In the genomic region with DNA sequence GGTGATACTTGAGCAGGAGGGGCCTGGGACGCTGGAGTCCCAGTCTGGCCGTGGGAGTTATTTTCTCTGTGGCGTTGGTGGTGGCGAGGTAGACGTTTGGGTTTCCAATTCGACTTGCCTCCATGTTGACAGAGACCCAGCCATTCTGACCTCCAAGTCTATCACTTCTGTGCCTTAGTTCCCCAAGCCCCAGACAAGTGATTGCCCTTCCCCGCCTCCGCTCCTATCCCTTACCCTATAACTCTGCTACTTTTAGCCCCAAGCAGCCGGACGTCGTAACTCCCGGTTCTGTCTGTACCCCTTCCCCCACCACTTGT, we compare ENCODE assay signal across 8 cellular contexts. TPM values are rescaled to one million over a fixed set of nuclear protein-coding genes. Genes with fewer than 3 reads are reported as not detected.
DNase-seq lines count a peak whose midpoint lies in the region; ATAC-seq and TF ChIP-seq lines count a peak whose summit lies in the region.

No MANE protein-coding gene starts in this region.

- intact Hi-C loops in natural killer cell (cut with micrococcal nuclease) = loop anchor here (5.0 kb wide), 1 partner anchor 84 kb away; no protein-coding TSS in a partner anchor

- peak overlapping the region; percentile 99 for H3K4me3 ChIP-seq in choroid plexus epithelial cell (ENCODE audit: low read depth, low read length)

- peak in 1 of 3 donors; percentile 3 for ATAC-seq in natural killer cell
- no peak for ATAC-seq in GM18502 (IDR thresholded peaks at IDR 0.05; ENCODE audit: poor library complexity, unreplicated experiment)

- H3K4me3 Mint-ChIP-seq in IgD-negative memory B cell (peak overlapping the region; percentile 81 to 97 (median 94)), natural killer cell (peak overlapping the region; percentile 93)

- H3K27ac Mint-ChIP-seq in IgD-negative memory B cell (peak overlapping the region; percentile 66 to 92 (median 78)), natural killer cell (peak overlapping the region; percentile 92 to 94)

- TF ChIP-seq CTCF in choroid plexus epithelial cell (conservative IDR thresholded peaks at IDR 0.05; ENCODE audit: low read depth, low read length) (no peak), natural killer cell (IDR thresholded peaks at IDR 0.05) (no peak)

- H3K4me1 Mint-ChIP-seq in IgD-negative memory B cell (peaks cover 17 to 20% (median 19%) of the 10 kb centered on the region in 3 donors), natural killer cell (peaks cover 20 to 22% of the 10 kb centered on the region in 2 donors)

- H3K36me3 Mint-ChIP-seq in IgD-negative memory B cell (peaks cover 5% of the 10 kb centered on the region), natural killer cell (no peaks in the 10 kb centered on the region)

- H3K9me3 Mint-ChIP-seq in IgD-negative memory B cell (no peaks in the 10 kb centered on the region), natural killer cell (no peaks in the 10 kb centered on the region)

- DNase-seq in CD1c-positive myeloid dendritic cell (ENCODE audit: extremely low spot score) (peak; percentile 9), choroid plexus epithelial cell (ENCODE audit: low read depth) (no peak), natural killer cell (no peak), OCI-M2 (lab: John Stamatoyannopoulos, UW; ENCODE audit: unreplicated experiment) (no peak), NCI-H526 treated with DMSO at 0.1 percent for 48 hours (lab: John Stamatoyannopoulos, UW) (no peak), DMS153 treated with DMSO at 0.1 percent for 48 hours (lab: John Stamatoyannopoulos, UW; ENCODE audit: unreplicated experiment) (no peak)

- H3K27me3 Mint-ChIP-seq in IgD-negative memory B cell (no peaks in the 10 kb centered on the region), natural killer cell (ENCODE audit: low read depth in 2 of 2) (no peaks in the 10 kb centered on the region)

RNA-seq across cellular contexts. Expression of a gene that starts 0.5 kb away (rescaled TPM):
- polyA plus RNA-seq in IgD-negative memory B cell = 56.8 TPM
- total RNA-seq in natural killer cell = 10 to 100 TPM; 50.1 to 67.2 (median 60.8) TPM

RNA-seq across cellular contexts. Expression of a gene that starts 17.6 kb away (rescaled TPM):
- polyA plus RNA-seq in IgD-negative memory B cell = 1.5 TPM
- not detected for total RNA-seq in natural killer cell

RNA-seq across cellular contexts. Expression of a gene that starts 33.8 kb away (rescaled TPM):
- polyA plus RNA-seq in IgD-negative memory B cell = not detected
- not detected for total RNA-seq in natural killer cell

RNA-seq across cellular contexts. Expression of a gene that starts 35.8 kb away (rescaled TPM):
- 111 TPM for polyA plus RNA-seq in IgD-negative memory B cell
- total RNA-seq in natural killer cell = 100 to 1,000 TPM; 228 to 256 (median 230) TPM

RNA-seq across cellular contexts. Expression of a gene that starts 45.4 kb away (rescaled TPM):
- 2,255 TPM for polyA plus RNA-seq in IgD-negative memory B cell
- 1,000 to 10,000 TPM; 1,227 to 1,543 (median 1,399) TPM for total RNA-seq in natural killer cell
